Comparison of ENCODE assay signal across 35 cellular contexts in genomic region chr22:28498044-28498443, GRCh38.
"Had no signal": no experiment of that assay in that cellular context is flagged by ENCODE, and none has a peak within 500 bp of the region (broad histone marks: within the 10 kb centered on the region; RNA-seq: fewer than 3 reads in every experiment).

No MANE protein-coding gene starts in this region.

- DNase-seq: activated B cell treated with CpG ODN at 0.5 μM for 24 hours; activated CD4-positive, alpha-beta memory T cell treated with anti-CD3 and anti-CD28 coated beads for 36 hours; activated CD4-positive, alpha-beta T cell treated with anti-CD3 and anti-CD28 coated beads for 4 hours; activated CD4-positive, alpha-beta T cell treated with anti-CD3 and anti-CD28 coated beads, Interleukin-2, amount 10 ng/mL, durations not matched to agents 24 days and 14 days; activated CD4-positive, alpha-beta T cell treated with anti-CD3 and anti-CD28 coated beads, Interleukin-2, amount 50 U/mL, for 1 hour; activated CD4-positive, alpha-beta T cell treated with anti-CD3 and anti-CD28 coated beads, Interleukin-2, amount 50 U/mL, for 4 hours; activated CD4-positive, CD25-positive, alpha-beta regulatory T cell treated with anti-CD3 and anti-CD28 coated beads, Interleukin-2, amount 50 U/mL, for 72 hours; activated CD8-positive, alpha-beta memory T cell treated with anti-CD3 and anti-CD28 coated beads, Interleukin-2, amount 50 U/mL, for 4 hours; activated CD8-positive, alpha-beta T cell treated with anti-CD3 and anti-CD28 coated beads for 36 hours; activated effector memory CD4-positive, alpha-beta T cell treated with anti-CD3 and anti-CD28 coated beads, Interleukin-2, amount 50 U/mL, for 16 hours; activated gamma-delta T cell treated with Interleukin-2 at 50 U/mL for 16 hours; activated naive CD4-positive, alpha-beta T cell; activated naive CD4-positive, alpha-beta T cell treated with anti-CD3 and anti-CD28 coated beads for 36 hours; activated naive CD4-positive, alpha-beta T cell treated with anti-CD3 and anti-CD28 coated beads, Interleukin-2, amount 50 U/mL, for 16 hours; activated naive CD8-positive, alpha-beta T cell treated with anti-CD3 and anti-CD28 coated beads for 36 hours; activated T-cell treated with anti-CD3 and anti-CD28 coated beads for 4 hours; activated T-cell treated with anti-CD3 and anti-CD28 coated beads, Interleukin-2, amount 50 U/mL, for 1 hour; activated T-cell treated with anti-CD3 and anti-CD28 coated beads, Interleukin-2, amount 50 U/mL, for 4 hours; activated T-cell treated with anti-CD3 and anti-CD28 coated beads, Interleukin-2, amount 50 U/mL, for 72 hours; adrenal gland; amniotic stem cell; aorta; body of pancreas; brain microvascular endothelial cell; central memory CD4-positive, alpha-beta T cell; T-helper 1 cell; T-helper 2 cell; T-helper 9 cell had no signal

- H3K36me3 Mint-ChIP-seq: activated CD4-positive, alpha-beta memory T cell treated with anti-CD3 and anti-CD28 coated beads for 36 hours; activated naive CD4-positive, alpha-beta T cell treated with anti-CD3 and anti-CD28 coated beads, Interleukin-2, amount 50 U/mL, for 72 hours; activated naive CD8-positive, alpha-beta T cell treated with anti-CD3 and anti-CD28 coated beads for 36 hours had no signal

- H3K4me3 Mint-ChIP-seq: activated B cell treated with CpG ODN at 0.5 μM for 24 hours; activated CD4-positive, alpha-beta memory T cell treated with anti-CD3 and anti-CD28 coated beads for 36 hours; activated CD4-positive, alpha-beta T cell treated with anti-CD3 and anti-CD28 coated beads, Interleukin-2, amount 10 ng/mL, durations not matched to agents 24 days and 14 days; activated CD8-positive, alpha-beta T cell treated with anti-CD3 and anti-CD28 coated beads for 36 hours; activated naive CD4-positive, alpha-beta T cell treated with anti-CD3 and anti-CD28 coated beads for 36 hours; activated naive CD8-positive, alpha-beta T cell treated with anti-CD3 and anti-CD28 coated beads for 36 hours; activated T-cell treated with anti-CD3 and anti-CD28 coated beads, Interleukin-2, amount 50 U/mL, for 4 hours; activated T-cell treated with anti-CD3 and anti-CD28 coated beads, Interleukin-2, amount 50 U/mL, for 72 hours; activated T-helper 1 cell treated with anti-CD3 and anti-CD28 coated beads, Interleukin-12 subunit alpha, Interleukin-12 subunit beta, Interleukin-2, Interleukin-4 antibody, amounts not matched to agents 30 ng/mL and 10 ng/mL and 1 ng/mL, durations not matched to agents 14 hours and 24 hours and 36 hours; activated T-helper 17 cell treated with anti-CD3 and anti-CD28 coated beads, Interleukin-2, amount 50 U/mL, for 72 hours; T-helper 1 cell treated with Interleukin-12 subunit alpha and Interleukin-12 subunit beta and Interleukin-4 antibody, amounts not matched to agents 30 μg/mL and 1 μg/mL, for 36 hours; T-helper 2 cell treated with Interferon-gamma antibody and Interleukin-4, amounts not matched to agents 5 μg/mL and 100 μg/mL, for 36 hours had no signal

- H3K27ac Mint-ChIP-seq: activated B cell treated with CpG ODN at 0.5 μM for 24 hours; activated CD4-positive, alpha-beta memory T cell treated with anti-CD3 and anti-CD28 coated beads for 36 hours; activated CD4-positive, alpha-beta T cell treated with anti-CD3 and anti-CD28 coated beads, Interleukin-2, amount 10 ng/mL, durations not matched to agents 24 days and 14 days; activated CD8-positive, alpha-beta T cell treated with anti-CD3 and anti-CD28 coated beads for 36 hours; activated naive CD4-positive, alpha-beta T cell treated with anti-CD3 and anti-CD28 coated beads for 36 hours; activated naive CD4-positive, alpha-beta T cell treated with anti-CD3 and anti-CD28 coated beads, Interleukin-2, amount 50 U/mL, for 72 hours; activated naive CD8-positive, alpha-beta T cell treated with anti-CD3 and anti-CD28 coated beads for 36 hours; activated T-cell treated with anti-CD3 and anti-CD28 coated beads, Interleukin-2, amount 50 U/mL, for 72 hours; activated T-helper 1 cell treated with anti-CD3 and anti-CD28 coated beads, Interleukin-12 subunit alpha, Interleukin-12 subunit beta, Interleukin-2, Interleukin-4 antibody, amounts not matched to agents 30 ng/mL and 10 ng/mL and 1 ng/mL, durations not matched to agents 14 hours and 24 hours and 36 hours; activated T-helper 17 cell treated with anti-CD3 and anti-CD28 coated beads, Interleukin-2, amount 50 U/mL, for 72 hours; T-helper 1 cell treated with Interleukin-12 subunit alpha and Interleukin-12 subunit beta and Interleukin-4 antibody, amounts not matched to agents 30 μg/mL and 1 μg/mL, for 36 hours; T-helper 2 cell treated with Interferon-gamma antibody and Interleukin-4, amounts not matched to agents 5 μg/mL and 100 μg/mL, for 36 hours had no signal

- H3K27ac ChIP-seq: adrenal gland, body of pancreas, brain microvascular endothelial cell, breast epithelium, VCaP had no signal

- H3K4me3 ChIP-seq: adrenal gland, body of pancreas, breast epithelium had no signal

- H3K9me3 ChIP-seq: adrenal gland, body of pancreas, breast epithelium had no signal

- H3K36me3 ChIP-seq: adrenal gland, brain microvascular endothelial cell, breast epithelium had no signal

- ATAC-seq: activated CD8-positive, alpha-beta T cell treated with anti-CD3 and anti-CD28 coated beads for 36 hours; activated naive CD4-positive, alpha-beta T cell treated with anti-CD3 and anti-CD28 coated beads, Interleukin-2, amount 50 U/mL, for 72 hours; activated T-cell treated with anti-CD3 and anti-CD28 coated beads, Interleukin-2, amount 50 U/mL, for 4 hours; activated T-cell treated with anti-CD3 and anti-CD28 coated beads, Interleukin-2, amount 50 U/mL, for 72 hours; activated T-helper 17 cell treated with anti-CD3 and anti-CD28 coated beads, Interleukin-2, amount 50 U/mL, for 72 hours; body of pancreas had no signal

- H3K4me1 ChIP-seq: body of pancreas, breast epithelium had no signal

- H3K4me1 Mint-ChIP-seq: activated B cell treated with CpG ODN at 0.5 μM for 24 hours; activated CD4-positive, alpha-beta T cell treated with anti-CD3 and anti-CD28 coated beads, Interleukin-2, amount 10 ng/mL, durations not matched to agents 24 days and 14 days; activated naive CD8-positive, alpha-beta T cell treated with anti-CD3 and anti-CD28 coated beads for 36 hours; activated T-helper 17 cell treated with anti-CD3 and anti-CD28 coated beads, Interleukin-2, amount 50 U/mL, for 72 hours had no signal

- H3K27me3 ChIP-seq: adrenal gland, body of pancreas, brain microvascular endothelial cell, breast epithelium had no signal

- H3K9me3 Mint-ChIP-seq: activated B cell treated with CpG ODN at 0.5 μM for 24 hours; activated CD4-positive, alpha-beta memory T cell treated with anti-CD3 and anti-CD28 coated beads for 36 hours; activated CD4-positive, alpha-beta T cell treated with anti-CD3 and anti-CD28 coated beads, Interleukin-2, amount 10 ng/mL, durations not matched to agents 24 days and 14 days; activated CD8-positive, alpha-beta T cell treated with anti-CD3 and anti-CD28 coated beads for 36 hours; activated naive CD4-positive, alpha-beta T cell treated with anti-CD3 and anti-CD28 coated beads for 36 hours; activated naive CD4-positive, alpha-beta T cell treated with anti-CD3 and anti-CD28 coated beads, Interleukin-2, amount 50 U/mL, for 72 hours; activated naive CD8-positive, alpha-beta T cell treated with anti-CD3 and anti-CD28 coated beads for 36 hours; activated T-cell treated with anti-CD3 and anti-CD28 coated beads, Interleukin-2, amount 50 U/mL, for 4 hours; activated T-cell treated with anti-CD3 and anti-CD28 coated beads, Interleukin-2, amount 50 U/mL, for 72 hours; activated T-helper 1 cell treated with anti-CD3 and anti-CD28 coated beads, Interleukin-12 subunit alpha, Interleukin-12 subunit beta, Interleukin-2, Interleukin-4 antibody, amounts not matched to agents 30 ng/mL and 10 ng/mL and 1 ng/mL, durations not matched to agents 14 hours and 24 hours and 36 hours; activated T-helper 17 cell treated with anti-CD3 and anti-CD28 coated beads, Interleukin-2, amount 50 U/mL, for 72 hours; T-helper 1 cell treated with Interleukin-12 subunit alpha and Interleukin-12 subunit beta and Interleukin-4 antibody, amounts not matched to agents 30 μg/mL and 1 μg/mL, for 36 hours; T-helper 2 cell treated with Interferon-gamma antibody and Interleukin-4, amounts not matched to agents 5 μg/mL and 100 μg/mL, for 36 hours had no signal
